ENCODE assay signal across 12 cellular contexts in genomic region chr1:213277036-213277435, GRCh38.
"Had no signal": no experiment of that assay in that cellular context is flagged by ENCODE, and none has a peak within 500 bp of the region (broad histone marks: within the 10 kb centered on the region; RNA-seq: fewer than 3 reads in every experiment).

No MANE protein-coding gene starts in this region.

- FAIRE-seq: colon had no signal

- ATAC-seq: activated CD4-positive, alpha-beta T cell treated with anti-CD3 and anti-CD28 coated beads for 36 hours; activated CD8-positive, alpha-beta T cell treated with anti-CD3 and anti-CD28 coated beads, Interleukin-2, amount 10 ng/mL, durations not matched to agents 7 days and 5 days; left cardiac atrium had no signal

- H3K4me1 ChIP-seq: stomach had no signal

- H3K27me3 ChIP-seq: stomach had no signal

- H3K36me3 ChIP-seq: thoracic aorta, WERI-Rb-1 had no signal

- DNase-seq: activated CD4-positive, alpha-beta T cell treated with anti-CD3 and anti-CD28 coated beads for 36 hours; activated CD8-positive, alpha-beta T cell treated with anti-CD3 and anti-CD28 coated beads, Interleukin-2, amount 10 ng/mL, durations not matched to agents 7 days and 5 days; activated naive CD4-positive, alpha-beta T cell treated with anti-CD3 and anti-CD28 coated beads for 36 hours; left cardiac atrium; stimulated activated CD4-positive, alpha-beta T cell treated with anti-CD3 and anti-CD28 coated beads, Interleukin-4, amount 100 ng/mL, for 4 hours; stomach; T-helper 1 cell; WERI-Rb-1 had no signal

- H3K9me3 ChIP-seq: stomach, thoracic aorta had no signal

- H3K27ac ChIP-seq: epithelial cell of prostate, stomach, thoracic aorta, WERI-Rb-1 had no signal

- H3K4me3 ChIP-seq: lung, stomach, thoracic aorta had no signal
